15 cellular contexts compared by ENCODE assay signal in the genomic region with DNA sequence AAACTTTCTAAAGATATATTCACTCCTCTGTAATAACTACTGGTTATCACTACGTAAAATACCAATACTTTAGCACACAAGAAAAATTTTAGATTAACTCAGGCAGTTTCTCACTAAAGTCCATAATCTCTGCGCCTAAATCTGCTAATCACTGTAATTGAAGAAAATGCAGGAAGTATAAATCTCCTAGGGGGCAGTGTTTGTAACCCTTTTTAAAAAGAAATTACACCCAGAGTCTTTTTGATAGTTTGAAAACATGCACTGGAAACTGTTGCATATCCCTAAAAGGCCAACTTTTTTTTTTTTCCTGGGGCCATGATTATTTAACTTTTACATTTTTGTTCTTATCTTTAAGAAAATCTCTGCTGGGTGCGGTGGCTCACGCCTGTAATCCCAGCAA.
DNase-seq lines count a peak whose midpoint lies in the region; ATAC-seq and TF ChIP-seq lines count a peak whose summit lies in the region.
"Had no signal": no experiment of that assay in that cellular context is flagged by ENCODE, and none has a peak within 500 bp of the region (broad histone marks: within the 10 kb centered on the region; RNA-seq: fewer than 3 reads in every experiment).

No MANE protein-coding gene starts in this region.

- no peak overlapping the region for H2AFZ ChIP-seq in mammary epithelial cell (ENCODE audit: low read depth, low read length)

- BruUV-seq in mammary epithelial cell (replicated peaks; lab: Mats Ljungman, UMichigan), result no TSS peak

- H3K4me3 ChIP-seq in mammary epithelial cell (replicated peaks in 1 of 3; ENCODE audit: insufficient read depth in 1 of 3, low read depth in 2 of 3, low read length in 3 of 3) (no peak overlapping the region), SJCRH30 (no peak overlapping the region)

- no peak overlapping the region for H3K27ac ChIP-seq in mammary epithelial cell (ENCODE audit: insufficient read depth, low read depth, low read length)
- no peak overlapping the region for H3K27ac ChIP-seq in SJCRH30

- H4K20me1 ChIP-seq in mammary epithelial cell (ENCODE audit: insufficient read depth, low read length), result no peaks in the 10 kb centered on the region

- TF ChIP-seq CTCF in mammary epithelial cell (conservative IDR thresholded peaks at IDR 0.05 in 1 of 2, IDR thresholded peaks at IDR 0.05 in 1 of 2; ENCODE audit: extremely low read depth in 1 of 2, insufficient read depth in 1 of 2, low read depth in 1 of 2, low read length in 2 of 2) (peak; percentile 21 to 28), osteocyte (IDR thresholded peaks at IDR 0.05) (peak; percentile 24)

- H3K27ac Mint-ChIP-seq in osteocyte (ENCODE audit: unreplicated experiment), result no peak overlapping the region
- H3K27ac Mint-ChIP-seq: activated T-helper 2 cell treated with anti-CD3 and anti-CD28 coated beads, Interferon-gamma antibody, Interleukin-2, Interleukin-4, amounts not matched to agents 10 μg/mL and 5 μg/mL and 100 μg/mL, durations not matched to agents 14 hours and 24 hours and 36 hours; memory B cell had no signal

- ATAC-seq in HG02852 (IDR thresholded peaks at IDR 0.05; ENCODE audit: unreplicated experiment), result no peak

- H3K36me3 ChIP-seq in mammary epithelial cell (ENCODE audit: insufficient read depth, low read length) (no peaks in the 10 kb centered on the region), SJCRH30 (no peaks in the 10 kb centered on the region; the same call in 1 of the 2 replicates)

- in situ Hi-C loops in mammary epithelial cell (cut with MboI; ENCODE audit: low sequenced_read_pairs in 2 of 2), result no loop called here

- no peaks in the 10 kb centered on the region for H3K27me3 Mint-ChIP-seq in osteocyte (ENCODE audit: unreplicated experiment)
- H3K27me3 Mint-ChIP-seq: memory B cell had no signal

- WGBS in mammary epithelial cell (ENCODE audit: low coverage, missing lambda C conversion rate), result 78% methylated on average over 4 of the region's 4 CpGs

- dilution Hi-C loops in mammary epithelial cell (cut with HindIII; ENCODE audit: low sequenced_read_pairs), result no loop called here

- no peaks in the 10 kb centered on the region for H3K9me3 Mint-ChIP-seq in osteocyte (ENCODE audit: unreplicated experiment)
- H3K9me3 Mint-ChIP-seq: activated T-helper 2 cell treated with anti-CD3 and anti-CD28 coated beads, Interferon-gamma antibody, Interleukin-2, Interleukin-4, amounts not matched to agents 10 μg/mL and 5 μg/mL and 100 μg/mL, durations not matched to agents 14 hours and 24 hours and 36 hours; memory B cell had no signal

- no peaks in the 10 kb centered on the region for H3K9me3 ChIP-seq in mammary epithelial cell (replicated peaks; ENCODE audit: insufficient read depth, low read length)
- no peaks in the 10 kb centered on the region for H3K9me3 ChIP-seq in SJCRH30 (replicated peaks)

- no peaks in the 10 kb centered on the region for H3K36me3 Mint-ChIP-seq in osteocyte (ENCODE audit: unreplicated experiment)
- H3K36me3 Mint-ChIP-seq: memory B cell had no signal

- H3K4me1 ChIP-seq in mammary epithelial cell (ENCODE audit: insufficient read depth, low read length), result peaks cover 11% of the 10 kb centered on the region
- peaks cover 7% of the 10 kb centered on the region for H3K4me1 ChIP-seq in SJCRH30

- CTCF ChIA-PET in mammary epithelial cell (lab: Charles Lee; ENCODE audit: low non-redundant PET), result no interaction called here

- no peak overlapping the region for H3K9ac ChIP-seq in mammary epithelial cell (ENCODE audit: insufficient read depth, low read length)

- peaks cover 5% of the 10 kb centered on the region for H3K79me2 ChIP-seq in mammary epithelial cell (ENCODE audit: insufficient read depth, low read length)

- H3K4me2 ChIP-seq in mammary epithelial cell (ENCODE audit: insufficient read depth, low read depth, low read length), result no peak overlapping the region

- intact Hi-C loops in mammary epithelial cell (cut with micrococcal nuclease), result loop anchor here (1.0 kb wide), 1 partner anchor 85 kb away; no protein-coding TSS in a partner anchor

- H3K4me1 Mint-ChIP-seq in osteocyte (ENCODE audit: unreplicated experiment), result peaks cover 19% of the 10 kb centered on the region
- H3K4me1 Mint-ChIP-seq: memory B cell had no signal

- no peaks in the 10 kb centered on the region for H3K27me3 ChIP-seq in mammary epithelial cell (ENCODE audit: insufficient read depth, low read length)
- H3K27me3 ChIP-seq in SJCRH30, result no peaks in the 10 kb centered on the region

- DNase-seq in DMS 273 (lab: John Stamatoyannopoulos, UW; ENCODE audit: unreplicated experiment) (peak; percentile 4), DMS 273 treated with DMSO at 0.1 percent for 48 hours (lab: John Stamatoyannopoulos, UW) (no peak), LHCN-M2 (ENCODE audit: low read depth) (peak; percentile 18), mammary epithelial cell (no peak), osteocyte (ENCODE audit: extremely low spot score, unreplicated experiment) (no peak), SJCRH30 (no peak), islet precursor cell (no peak)
- DNase-seq: 8988T; activated CD4-positive, alpha-beta T cell treated with anti-CD3 and anti-CD28 coated beads, Interleukin-2, amount 50 U/mL, for 1 hour; DMS153; hippocampal formation; NCI-H2171 treated with DMSO at 0.1 percent for 48 hours had no signal

- H3K4me3 Mint-ChIP-seq in osteocyte (ENCODE audit: unreplicated experiment), result no peak overlapping the region
- H3K4me3 Mint-ChIP-seq: memory B cell had no signal

Comparison
In these comparisons a context has a peak if more than half of its experiments do, and no peak if none do; other contexts are left out.
1. DNase-seq: peak in DMS 273 (single experiment) and LHCN-M2 (single experiment); none in DMS 273 treated with DMSO at 0.1 percent for 48 hours (single experiment), mammary epithelial cell (single experiment), osteocyte (single experiment), SJCRH30 (0 of 2) and islet precursor cell (single experiment).